ENCODE assay signal across 24 cellular contexts in the genomic region with DNA sequence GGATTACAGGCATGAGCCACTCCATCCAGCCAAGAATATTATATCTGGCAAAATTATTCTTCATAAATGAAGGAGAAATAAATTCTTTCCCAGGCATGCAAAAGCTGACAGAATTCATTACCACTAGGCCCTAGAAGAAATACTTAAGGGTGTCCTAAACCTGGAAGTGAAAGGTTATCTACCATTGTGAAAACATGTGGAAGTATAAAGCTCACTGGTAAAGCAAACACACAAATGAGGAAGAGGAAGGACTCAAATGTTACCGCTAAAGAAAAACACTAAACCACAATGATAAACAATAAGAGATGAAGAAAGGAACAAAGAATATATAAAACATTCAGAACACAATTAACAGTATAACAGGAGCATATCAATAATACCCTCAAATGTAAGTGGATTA.
"Had no signal": no experiment of that assay in that cellular context is flagged by ENCODE, and none has a peak within 500 bp of the region (broad histone marks: within the 10 kb centered on the region; RNA-seq: fewer than 3 reads in every experiment).

No MANE protein-coding gene starts in this region.

- H3K27ac ChIP-seq: WERI-Rb-1 had no signal

- H3K27me3 ChIP-seq: MG63 had no signal

- DNase-seq: activated CD4-positive, alpha-beta memory T cell treated with anti-CD3 and anti-CD28 coated beads, Interleukin-2, amount 10 ng/mL, durations not matched to agents 7 days and 5 days; activated CD4-positive, alpha-beta T cell treated with anti-CD3 and anti-CD28 coated beads for 36 hours; activated CD4-positive, alpha-beta T cell treated with anti-CD3 and anti-CD28 coated beads, Interleukin-2, amount 50 U/mL, for 1 hour; activated gamma-delta T cell; activated naive CD4-positive, alpha-beta T cell treated with anti-CD3 and anti-CD28 coated beads for 36 hours; activated T-cell treated with anti-CD3 and anti-CD28 coated beads for 4 hours; activated T-cell treated with anti-CD3 and anti-CD28 coated beads, Interleukin-2, amount 50 U/mL, for 48 hours; amygdala; cortex of kidney; MG63; NCI-H1092; NCI-H1417 treated with DMSO at 0.1 percent for 48 hours; NCI-H1694; NCI-H2029; NCI-H2107; NCI-H2171 treated with DMSO at 0.1 percent for 48 hours; NCI-H226; NCI-H526; NCI-H774; SHP77; SW 1271; WERI-Rb-1 had no signal

- H3K36me3 ChIP-seq: WERI-Rb-1 had no signal

- H3K4me3 ChIP-seq: MG63 had no signal

- ATAC-seq: activated CD4-positive, alpha-beta T cell treated with anti-CD3 and anti-CD28 coated beads for 36 hours; activated T-helper 17 cell treated with anti-CD3 and anti-CD28 coated beads, Interleukin-2, amount 50 U/mL, for 72 hours; Panc1 had no signal
